Comparison of ENCODE assay signal across 20 cellular contexts in the genomic region with DNA sequence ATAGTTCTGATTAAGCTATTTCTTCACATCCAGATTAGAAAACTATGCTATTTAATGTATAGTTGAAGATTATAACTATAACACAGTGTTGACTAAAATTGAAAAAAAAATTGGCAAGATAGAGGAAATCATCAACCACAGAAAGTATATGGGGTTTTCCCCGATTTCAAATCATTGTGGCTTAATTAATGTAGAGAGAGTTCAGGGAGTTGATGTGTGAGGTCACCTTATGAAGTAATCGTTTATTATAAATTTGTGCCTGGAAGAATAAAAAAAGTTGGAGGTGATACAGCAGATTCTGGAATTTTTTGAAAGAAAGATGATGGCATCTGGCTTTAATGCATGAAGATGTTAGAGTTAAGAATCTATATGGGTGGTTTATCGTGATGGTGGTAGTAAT.
DNase-seq lines count a peak whose midpoint lies in the region; ATAC-seq and TF ChIP-seq lines count a peak whose summit lies in the region.
"Had no signal": no experiment of that assay in that cellular context is flagged by ENCODE, and none has a peak within 500 bp of the region (broad histone marks: within the 10 kb centered on the region; RNA-seq: fewer than 3 reads in every experiment).

No MANE protein-coding gene starts in this region.

- TF ChIP-seq CTCF in foreskin keratinocyte (conservative IDR thresholded peaks at IDR 0.05): no peak

- H3K27ac ChIP-seq in foreskin keratinocyte: peak overlapping the region; percentile 52
- H3K27ac ChIP-seq: brain microvascular endothelial cell, RWPE1, stomach had no signal

- no peaks in the 10 kb centered on the region for H3K4me1 ChIP-seq in foreskin keratinocyte
- H3K4me1 ChIP-seq: BE2C, stomach had no signal

- peak; percentile 68 for ATAC-seq in GM18508 (IDR thresholded peaks at IDR 0.05; ENCODE audit: insufficient read depth, unreplicated experiment)
- ATAC-seq in GM19463 (IDR thresholded peaks at IDR 0.05; ENCODE audit: unreplicated experiment): peak; percentile 85
- ATAC-seq in HG03469 (IDR thresholded peaks at IDR 0.05; ENCODE audit: unreplicated experiment): peak; percentile 87
- peak; percentile 79 for ATAC-seq in foreskin keratinocyte
- ATAC-seq in GM18498 (IDR thresholded peaks at IDR 0.05; ENCODE audit: unreplicated experiment): no peak
- ATAC-seq: left ventricle myocardium superior; naive thymus-derived CD4-positive, alpha-beta T cell; WTC11 had no signal

- H3K27me3 ChIP-seq in foreskin keratinocyte: no peaks in the 10 kb centered on the region
- H3K27me3 ChIP-seq: BE2C, brain microvascular endothelial cell, stomach had no signal

- peak; percentile 46 to 60 for DNase-seq in foreskin keratinocyte
- DNase-seq in NCI-H2227 (lab: John Stamatoyannopoulos, UW; ENCODE audit: unreplicated experiment): no peak
- DNase-seq in activated CD4-positive, alpha-beta T cell treated with anti-CD3 and anti-CD28 coated beads, Interleukin-2, amount 50 U/mL, for 4 hours: no peak
- no peak for DNase-seq in AG20443 (ENCODE audit: low spot score)
- DNase-seq: activated naive CD4-positive, alpha-beta T cell; BE2C; brain microvascular endothelial cell; H7; left ventricle myocardium superior; naive thymus-derived CD4-positive, alpha-beta T cell; NCI-H2029 treated with DMSO at 0.1 percent for 48 hours; NCI-H526; posterior cingulate gyrus; stomach had no signal

Comparison
In these comparisons a context has a peak if more than half of its experiments do, and no peak if none do; other contexts are left out.
1. DNase-seq: peak in foreskin keratinocyte (2 of 2); none in NCI-H2227 (single experiment), activated CD4-positive, alpha-beta T cell treated with anti-CD3 and anti-CD28 coated beads, Interleukin-2, amount 50 U/mL, for 4 hours (0 of 2) and AG20443 (single experiment).